In the genomic region with DNA sequence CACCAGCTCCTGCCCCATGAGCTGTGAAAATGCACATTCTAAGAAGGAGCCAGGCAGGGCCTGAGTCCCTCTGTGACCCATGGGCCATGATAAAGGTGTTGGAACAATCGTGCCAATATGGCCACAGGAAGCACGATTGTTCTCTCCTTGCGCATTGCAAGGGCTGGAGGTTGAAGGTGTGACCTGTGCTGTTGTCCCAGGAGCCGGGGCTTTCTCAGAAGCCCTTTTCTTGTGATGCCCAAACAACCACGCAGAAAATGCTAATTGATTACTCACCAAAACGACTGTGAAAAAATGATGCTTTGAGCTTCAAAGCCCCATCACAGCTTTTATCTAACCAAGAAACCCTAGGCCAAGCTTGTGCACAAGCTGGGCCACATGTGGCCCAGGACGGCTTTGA, we compare ENCODE assay signal across 22 cellular contexts.
"Had no signal": no experiment of that assay in that cellular context is flagged by ENCODE, and none has a peak within 500 bp of the region (broad histone marks: within the 10 kb centered on the region; RNA-seq: fewer than 3 reads in every experiment).

No MANE protein-coding gene starts in this region.

- H3K27me3 ChIP-seq: neural progenitor cell, thyroid gland had no signal

- H3K36me3 ChIP-seq: heart left ventricle, neural progenitor cell, pancreas, thyroid gland had no signal

- H3K9ac ChIP-seq: neural progenitor cell had no signal

- FAIRE-seq: frontal cortex, pancreas, small intestine, urothelium cell line had no signal

- H3K36me3 Mint-ChIP-seq: natural killer cell treated with Interleukin-12 subunit alpha and Interleukin-12 subunit beta and Interleukin-15 and Interleukin-18, amount 100 ng/mL, for 72 hours; neural progenitor cell; type B pancreatic cell had no signal

- DNase-seq: effector CD4-positive, alpha-beta T cell; endodermal cell; heart left ventricle; hippocampal formation; left colon; left ventricle myocardium superior; mesenchymal stem cell; midbrain; occipital lobe; pancreas; right cardiac atrium; small intestine; stimulated activated CD4-positive, alpha-beta T cell treated with anti-CD3 and anti-CD28 coated beads, Interleukin-12 subunit alpha, Interleukin-12 subunit beta, amount 100 ng/mL, for 4 hours; stimulated activated naive CD4-positive, alpha-beta T cell treated with Interleukin-2 at 50 U/mL for 16 hours; thyroid gland had no signal

- H2AFZ ChIP-seq: neural progenitor cell had no signal

- H3K27ac ChIP-seq: heart left ventricle, neural progenitor cell, pancreas, thyroid gland had no signal

- H3K4me1 Mint-ChIP-seq: endodermal cell had no signal

- H3K9me3 ChIP-seq: heart left ventricle, pancreas, thyroid gland had no signal

- H3K4me3 Mint-ChIP-seq: endodermal cell; natural killer cell treated with Interleukin-12 subunit alpha and Interleukin-12 subunit beta and Interleukin-15 and Interleukin-18, amount 100 ng/mL, for 72 hours; neural progenitor cell; type B pancreatic cell had no signal

- H3K4me1 ChIP-seq: heart left ventricle, neural progenitor cell, pancreas, thyroid gland had no signal

- H3K27ac Mint-ChIP-seq: endodermal cell; natural killer cell treated with Interleukin-12 subunit alpha and Interleukin-12 subunit beta and Interleukin-15 and Interleukin-18, amount 100 ng/mL, for 72 hours; neural progenitor cell; progenitor cell of endocrine pancreas; type B pancreatic cell had no signal

- H3K27me3 Mint-ChIP-seq: progenitor cell of endocrine pancreas, type B pancreatic cell had no signal

- H3K4me2 ChIP-seq: neural progenitor cell had no signal

- H3K9me3 Mint-ChIP-seq: natural killer cell treated with Interleukin-12 subunit alpha and Interleukin-12 subunit beta and Interleukin-15 and Interleukin-18, amount 100 ng/mL, for 72 hours had no signal

- H3K4me3 ChIP-seq: heart left ventricle, lung, neural progenitor cell, pancreas, thyroid gland had no signal
